ENCODE assay signal across 29 cellular contexts in the genomic region with DNA sequence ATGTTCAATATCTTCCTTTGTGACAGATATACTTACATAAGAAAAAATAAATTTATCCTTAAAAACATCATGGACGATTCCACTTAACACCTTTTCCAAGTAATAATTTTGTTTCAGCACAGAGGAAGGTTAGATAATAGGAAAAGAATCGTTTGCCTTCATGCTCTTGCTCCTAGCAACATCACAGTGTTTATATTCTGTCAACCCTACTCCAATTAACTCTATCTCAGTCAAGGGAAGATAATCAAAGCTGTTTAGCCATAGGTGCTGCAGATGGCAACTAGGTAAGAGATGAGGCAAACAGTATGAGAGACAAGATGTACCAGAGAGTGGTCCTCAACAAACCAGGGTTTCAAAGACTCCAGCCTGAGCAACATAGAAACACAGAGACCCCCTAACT.
"Had no signal": no experiment of that assay in that cellular context is flagged by ENCODE, and none has a peak within 500 bp of the region (broad histone marks: within the 10 kb centered on the region; RNA-seq: fewer than 3 reads in every experiment).

No MANE protein-coding gene starts in this region.

- H3K27ac Mint-ChIP-seq: activated CD4-positive, alpha-beta T cell treated with anti-CD3 and anti-CD28 coated beads for 36 hours; activated CD4-positive, alpha-beta T cell treated with anti-CD3 and anti-CD28 coated beads, Interleukin-2, amount 10 ng/mL, durations not matched to agents 7 days and 5 days; activated CD8-positive, alpha-beta T cell treated with anti-CD3 and anti-CD28 coated beads, Interleukin-2, amount 10 ng/mL, durations not matched to agents 7 days and 5 days; activated naive CD8-positive, alpha-beta T cell treated with anti-CD3 and anti-CD28 coated beads for 36 hours; activated T-cell treated with anti-CD3 and anti-CD28 coated beads, Interleukin-2, amount 50 U/mL, for 24 hours; WTC11 had no signal

- ATAC-seq: activated CD4-positive, alpha-beta T cell treated with anti-CD3 and anti-CD28 coated beads for 36 hours; activated CD4-positive, CD25-positive, alpha-beta regulatory T cell treated with anti-CD3 and anti-CD28 coated beads, Interleukin-2, amount 50 U/mL, for 24 hours; activated CD8-positive, alpha-beta T cell treated with anti-CD3 and anti-CD28 coated beads, Interleukin-2, amount 10 ng/mL, durations not matched to agents 7 days and 5 days; Right ventricle myocardium inferior; WTC11 had no signal

- H3K4me1 Mint-ChIP-seq: WTC11 had no signal

- H3K27me3 Mint-ChIP-seq: activated CD4-positive, alpha-beta T cell treated with anti-CD3 and anti-CD28 coated beads for 36 hours; activated CD4-positive, alpha-beta T cell treated with anti-CD3 and anti-CD28 coated beads, Interleukin-2, amount 10 ng/mL, durations not matched to agents 7 days and 5 days; activated naive CD8-positive, alpha-beta T cell treated with anti-CD3 and anti-CD28 coated beads for 36 hours; activated T-cell treated with anti-CD3 and anti-CD28 coated beads, Interleukin-2, amount 50 U/mL, for 24 hours; central memory CD8-positive, alpha-beta T cell had no signal

- H3K27ac ChIP-seq: ascending aorta, cardiac muscle cell, PC-9, RWPE1 had no signal

- DNase-seq: activated CD4-positive, alpha-beta T cell treated with anti-CD3 and anti-CD28 coated beads for 36 hours; activated CD4-positive, alpha-beta T cell treated with anti-CD3 and anti-CD28 coated beads, Interleukin-2, amount 10 ng/mL, durations not matched to agents 7 days and 5 days; activated CD4-positive, alpha-beta T cell treated with anti-CD3 and anti-CD28 coated beads, Interleukin-2, amount 50 U/mL, for 48 hours; activated CD8-positive, alpha-beta T cell treated with anti-CD3 and anti-CD28 coated beads, Interleukin-2, amount 10 ng/mL, durations not matched to agents 7 days and 5 days; activated naive CD4-positive, alpha-beta T cell treated with anti-CD3 and anti-CD28 coated beads, Interleukin-2, amount 50 U/mL, for 16 hours; activated naive CD8-positive, alpha-beta T cell treated with anti-CD3 and anti-CD28 coated beads for 36 hours; activated T-cell treated with anti-CD3 and anti-CD28 coated beads, Interleukin-2, amount 50 U/mL, for 24 hours; amniotic stem cell; Kasumi-1; KG1; MG63; NCI-H1048; NCI-H1105 treated with DMSO at 0.1 percent for 48 hours; NCI-H1436; NCI-H1694; NCI-H2029; NCI-H345; NCI-H524 treated with DMSO at 0.1 percent for 48 hours; PC-9; SIG-M5; T1000 had no signal

- H3K4me3 Mint-ChIP-seq: activated CD4-positive, alpha-beta T cell treated with anti-CD3 and anti-CD28 coated beads for 36 hours; activated CD4-positive, alpha-beta T cell treated with anti-CD3 and anti-CD28 coated beads, Interleukin-2, amount 10 ng/mL, durations not matched to agents 7 days and 5 days; activated CD8-positive, alpha-beta T cell treated with anti-CD3 and anti-CD28 coated beads, Interleukin-2, amount 10 ng/mL, durations not matched to agents 7 days and 5 days; activated naive CD8-positive, alpha-beta T cell treated with anti-CD3 and anti-CD28 coated beads for 36 hours; activated T-cell treated with anti-CD3 and anti-CD28 coated beads, Interleukin-2, amount 50 U/mL, for 24 hours; central memory CD8-positive, alpha-beta T cell; WTC11 had no signal

- H3K9me3 Mint-ChIP-seq: activated CD4-positive, alpha-beta T cell treated with anti-CD3 and anti-CD28 coated beads, Interleukin-2, amount 10 ng/mL, durations not matched to agents 7 days and 5 days; activated naive CD8-positive, alpha-beta T cell treated with anti-CD3 and anti-CD28 coated beads for 36 hours; activated T-cell treated with anti-CD3 and anti-CD28 coated beads, Interleukin-2, amount 50 U/mL, for 24 hours; central memory CD8-positive, alpha-beta T cell; WTC11 had no signal

- FAIRE-seq: RCC 7860 had no signal
